In the genomic region with DNA sequence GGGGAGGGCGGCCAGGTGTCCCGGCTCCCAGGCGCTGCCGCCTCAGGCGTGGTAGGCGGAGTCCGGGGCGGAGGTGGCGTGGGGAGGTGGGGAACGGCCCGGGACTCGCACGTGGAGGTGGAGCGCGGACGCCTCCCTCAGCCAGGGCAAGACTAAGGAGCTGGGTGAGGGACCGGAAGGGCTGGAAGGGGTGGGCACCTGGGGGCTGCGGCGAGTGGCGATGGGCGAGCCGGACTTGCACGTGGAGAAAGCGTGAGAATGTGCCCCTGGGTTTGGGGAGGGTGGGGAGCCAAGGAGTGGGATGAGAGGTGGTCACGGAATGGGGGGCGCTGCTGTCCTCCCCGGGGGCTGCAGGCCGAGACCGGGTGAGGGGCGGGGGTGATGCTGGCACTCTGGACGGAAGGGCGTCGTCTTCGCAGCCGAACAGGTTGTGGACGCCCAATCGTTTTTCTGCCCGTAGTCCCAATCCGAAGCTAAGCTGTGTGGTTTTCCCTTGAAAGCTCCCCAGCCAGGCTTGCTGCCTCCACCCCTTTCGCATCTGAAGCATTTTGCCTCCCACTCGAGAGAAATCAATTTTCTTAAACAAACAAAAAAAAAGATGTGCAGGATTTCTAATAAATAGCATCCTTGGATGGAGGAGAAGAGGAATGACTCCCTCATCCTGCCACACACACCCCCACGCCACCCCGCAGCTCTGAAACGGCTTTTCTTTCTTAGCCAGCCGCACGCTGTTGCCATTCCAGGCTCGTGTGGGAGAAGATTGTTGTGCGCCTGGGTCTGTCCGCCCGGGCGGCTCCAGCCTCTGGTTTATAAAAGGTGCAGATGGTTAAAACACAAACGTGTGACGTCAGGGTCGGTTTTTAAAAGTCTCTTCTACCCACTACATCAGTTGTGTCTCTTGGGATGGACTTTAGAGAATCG, we compare ENCODE assay signal across 8 cellular contexts.
DNase-seq lines count a peak whose midpoint lies in the region; ATAC-seq and TF ChIP-seq lines count a peak whose summit lies in the region.

No MANE protein-coding gene starts in this region.

- H3K4me3 ChIP-seq in BE2C (ENCODE audit: low read depth, low read length) = peak overlapping the region; percentile 62
- H3K4me3 ChIP-seq in esophagus squamous epithelium = peak overlapping the region; percentile 68 to 96 (median 94)
- peak overlapping the region; percentile 97 for H3K4me3 ChIP-seq in suprapubic skin

- TF ChIP-seq POLR2A in esophagus squamous epithelium (IDR thresholded peaks at IDR 0.05) (no peak), suprapubic skin (IDR thresholded peaks at IDR 0.05) (no peak)

- WGBS in esophagus squamous epithelium, 2 donors = 2 to 3% methylated on average over 32 to 34 of the region's 55 CpGs
- under 1% methylated on average over 54 of the region's 55 CpGs for WGBS in suprapubic skin

- H3K36me3 ChIP-seq in BE2C = no peaks in the 10 kb centered on the region
- no peaks in the 10 kb centered on the region for H3K36me3 ChIP-seq in esophagus squamous epithelium
- no peaks in the 10 kb centered on the region for H3K36me3 ChIP-seq in suprapubic skin

- H3K4me1 ChIP-seq in BE2C = no peaks in the 10 kb centered on the region
- H3K4me1 ChIP-seq in esophagus squamous epithelium = peaks cover 0 to 35% (median 3%) of the 10 kb centered on the region in 3 donors
- peaks cover 20% of the 10 kb centered on the region for H3K4me1 ChIP-seq in suprapubic skin

- peak; percentile 61 for ATAC-seq in GM18867 (IDR thresholded peaks at IDR 0.05; ENCODE audit: unreplicated experiment)
- ATAC-seq in HG03025 (IDR thresholded peaks at IDR 0.05; ENCODE audit: low FRiP score, unreplicated experiment) = peak; percentile 50

- H3K27ac ChIP-seq in esophagus squamous epithelium (peak overlapping the region; percentile 92 to 97 (median 94)), suprapubic skin (peak overlapping the region; percentile 87)

- no peak for TF ChIP-seq EP300 in suprapubic skin (IDR thresholded peaks at IDR 0.05)

- intact Hi-C loops in esophagus squamous epithelium (cut with DNase I) = no loop called here

- DNase-seq in BE2C (peak; percentile 33), NCI-H2171 (lab: John Stamatoyannopoulos, UW) (peak; percentile 87), esophagus squamous epithelium (lab: John Stamatoyannopoulos, UW) (peak; percentile 16), myocyte (ENCODE audit: low read depth) (peak; percentile 58), suprapubic skin (ENCODE audit: low spot score in 2 of 2) (peak in 1 of 2 donors; percentile 76)
- DNase-seq in activated CD4-positive, alpha-beta T cell treated with anti-CD3 and anti-CD28 coated beads, Interleukin-2, amount 50 U/mL, for 48 hours = peak; percentile 64 to 68

- H3K27me3 ChIP-seq in BE2C (no peaks in the 10 kb centered on the region), esophagus squamous epithelium (no peaks in the 10 kb centered on the region), suprapubic skin (no peaks in the 10 kb centered on the region)

- H3K9me3 ChIP-seq in BE2C = no peaks in the 10 kb centered on the region
- peaks cover 0 to 4% (median 0%) of the 10 kb centered on the region in 3 donors for H3K9me3 ChIP-seq in esophagus squamous epithelium
- no peaks in the 10 kb centered on the region for H3K9me3 ChIP-seq in suprapubic skin

- TF ChIP-seq CTCF in BE2C (IDR thresholded peaks at IDR 0.05; ENCODE audit: low read depth, low read length) (no peak), esophagus squamous epithelium (IDR thresholded peaks at IDR 0.05) (no peak), suprapubic skin (IDR thresholded peaks at IDR 0.05) (no peak)
